ENCODE assay signal across 15 cellular contexts in genomic region chr5:150500905-150501304, GRCh38. TPM values are rescaled to one million over a fixed set of nuclear protein-coding genes. Genes with fewer than 3 reads are reported as not detected.
DNase-seq lines count a peak whose midpoint lies in the region; ATAC-seq and TF ChIP-seq lines count a peak whose summit lies in the region.
"Had no signal": no experiment of that assay in that cellular context is flagged by ENCODE, and none has a peak within 500 bp of the region (broad histone marks: within the 10 kb centered on the region; RNA-seq: fewer than 3 reads in every experiment).

No MANE protein-coding gene starts in this region.

- no peak for TF ChIP-seq POLR2A in suprapubic skin (IDR thresholded peaks at IDR 0.05)

- peak overlapping the region; percentile 97 for H3K27ac ChIP-seq in RWPE1
- H3K27ac ChIP-seq in dorsolateral prefrontal cortex, result peak overlapping the region; percentile 86 to 100 (median 99)
- peak overlapping the region; percentile 82 for H3K27ac ChIP-seq in suprapubic skin
- H3K27ac ChIP-seq: KMS-11 had no signal

- H3K4me1 ChIP-seq in suprapubic skin, result peaks cover 98% of the 10 kb centered on the region

- CTCF ChIA-PET in RWPE1 (lab: Yijun Ruan, JAX), result interaction anchor here (0.5 kb wide), 1 partner anchor 584 kb away, joined by 7 read pairs; no protein-coding TSS in a partner anchor

- TF ChIP-seq CTCF in RWPE1 (conservative IDR thresholded peaks at IDR 0.05; ENCODE audit: low read depth) (no peak), dorsolateral prefrontal cortex (IDR thresholded peaks at IDR 0.05 in 54 of 56, conservative IDR thresholded peaks at IDR 0.05 in 2 of 56; ENCODE audit: low read depth in 1 of 56, partially characterized antibody in 56 of 56) (peak in 7 of 56 donors; percentile 13 to 38 (median 15)), suprapubic skin (IDR thresholded peaks at IDR 0.05) (no peak)

- DNase-seq in RWPE1 (ENCODE audit: low spot score), result no peak
- peak in 4 of 10 donors; percentile 48 to 68 (median 55) for DNase-seq in dorsolateral prefrontal cortex
- DNase-seq in midbrain (lab: John Stamatoyannopoulos, UW), result peak; percentile 73
- DNase-seq in suprapubic skin (ENCODE audit: low spot score in 2 of 2), result no peak
- no peak for DNase-seq in NCI-H2227 (lab: John Stamatoyannopoulos, UW; ENCODE audit: unreplicated experiment)
- no peak for DNase-seq in SW480 (ENCODE audit: low spot score)
- no peak for DNase-seq in effector CD4-positive, alpha-beta T cell
- DNase-seq: activated CD4-positive, CD25-positive, alpha-beta regulatory T cell; activated CD8-positive, alpha-beta memory T cell treated with anti-CD3 and anti-CD28 coated beads, Interleukin-2, amount 50 U/mL, for 4 hours; activated naive CD8-positive, alpha-beta T cell treated with anti-CD3 and anti-CD28 coated beads for 36 hours; cortex of kidney; NCI-H1694 treated with DMSO at 0.1 percent for 48 hours had no signal

- no peaks in the 10 kb centered on the region for H3K9me3 ChIP-seq in suprapubic skin

- no peak for ATAC-seq in HG03025 (IDR thresholded peaks at IDR 0.05; ENCODE audit: low FRiP score, unreplicated experiment)
- ATAC-seq: GM12878 had no signal

- H3K4me3 ChIP-seq in dorsolateral prefrontal cortex (peak overlapping the region in 7 of 59 donors; percentile 1 to 26 (median 8)), suprapubic skin (no peak overlapping the region)
- H3K4me3 ChIP-seq: GM12878 had no signal

- intact Hi-C loops in dorsolateral prefrontal cortex (cut with DNase I), result no loop called here

- H3K36me3 ChIP-seq in suprapubic skin, result no peaks in the 10 kb centered on the region

- WGBS in suprapubic skin, result 51% methylated on average over 8 of the region's 8 CpGs

- H3K27me3 ChIP-seq in dorsolateral prefrontal cortex, result no peaks in the 10 kb centered on the region
- H3K27me3 ChIP-seq in suprapubic skin, result no peaks in the 10 kb centered on the region

- TF ChIP-seq EP300 in suprapubic skin (IDR thresholded peaks at IDR 0.05), result no peak

- POLR2A ChIA-PET in RWPE1 (lab: Yijun Ruan, JAX; ENCODE audit: low non-redundant PET), result no interaction called here

RNA-seq across cellular contexts. Expression of gene NDST1, which starts 7.0 kb away (rescaled TPM):
- total RNA-seq in dorsolateral prefrontal cortex (100 to 1,000 TPM in 43 of 120 experiments, 10 to 100 TPM in 77; 64.3 to 163 (median 92.5) TPM), suprapubic skin (100 to 1,000 TPM in 3 of 4 donors, 10 to 100 TPM in 1; 94.6 to 157 (median 134) TPM)

RNA-seq across cellular contexts. Expression of gene RPS14, which starts 51.4 kb away (rescaled TPM):
- total RNA-seq in dorsolateral prefrontal cortex (100 to 1,000 TPM; 441 to 866 (median 635) TPM), suprapubic skin (1,000 to 10,000 TPM; 1,684 to 3,537 (median 3,314) TPM)
